ENCODE assay signal across 20 cellular contexts in the genomic region with DNA sequence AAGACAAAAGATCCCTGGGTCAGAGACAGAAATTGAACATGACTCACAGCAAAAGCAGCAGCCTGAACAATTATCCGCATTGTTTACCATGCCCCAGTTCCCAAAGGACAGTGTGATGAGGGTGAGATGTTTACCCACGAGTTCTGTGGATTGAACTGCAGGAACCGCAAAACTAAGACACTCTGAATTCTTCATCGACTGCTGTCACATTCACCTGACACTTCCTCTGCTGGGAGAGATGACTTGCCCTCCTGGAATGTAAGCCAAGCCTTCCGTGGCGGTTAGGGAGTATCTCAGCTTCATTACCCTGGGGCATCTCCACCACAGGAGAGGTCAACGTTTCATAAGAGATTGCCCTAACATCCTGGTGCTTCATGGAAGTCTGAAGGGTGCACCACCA.
DNase-seq lines count a peak whose midpoint lies in the region; ATAC-seq and TF ChIP-seq lines count a peak whose summit lies in the region.
"Had no signal": no experiment of that assay in that cellular context is flagged by ENCODE, and none has a peak within 500 bp of the region (broad histone marks: within the 10 kb centered on the region; RNA-seq: fewer than 3 reads in every experiment).

No MANE protein-coding gene starts in this region.

- ATAC-seq in HG03025 (IDR thresholded peaks at IDR 0.05; ENCODE audit: low FRiP score, unreplicated experiment) = no peak
- ATAC-seq: activated CD8-positive, alpha-beta T cell treated with anti-CD3 and anti-CD28 coated beads, Interleukin-2, amount 10 ng/mL, durations not matched to agents 7 days and 5 days; left colon; naive thymus-derived CD4-positive, alpha-beta T cell had no signal

- no peaks in the 10 kb centered on the region for H3K36me3 ChIP-seq in fibroblast of lung (ENCODE audit: control insufficient read depth, insufficient read depth, low read length)
- H3K36me3 ChIP-seq: BLaER1, thoracic aorta had no signal

- no peak overlapping the region for H3K27ac ChIP-seq in fibroblast of lung (ENCODE audit: insufficient read depth, low read length)
- H3K27ac ChIP-seq: BLaER1, thoracic aorta had no signal

- no peaks in the 10 kb centered on the region for H3K9me3 ChIP-seq in fibroblast of lung (ENCODE audit: control insufficient read depth, insufficient read depth, low read depth, low read length)
- H3K9me3 ChIP-seq: thoracic aorta had no signal

- H3K79me2 ChIP-seq in fibroblast of lung (ENCODE audit: control insufficient read depth, insufficient read depth, low read length) = no peaks in the 10 kb centered on the region

- TF ChIP-seq CTCF in fibroblast of lung (conservative IDR thresholded peaks at IDR 0.05 in 1 of 2, IDR thresholded peaks at IDR 0.05 in 1 of 2; ENCODE audit: low read depth in 1 of 2, low read length in 2 of 2) = no peak

- H4K20me1 ChIP-seq in fibroblast of lung (ENCODE audit: control insufficient read depth, extremely low read depth, insufficient read depth, low read length) = no peaks in the 10 kb centered on the region
- H4K20me1 ChIP-seq: BLaER1 had no signal

- no peaks in the 10 kb centered on the region for H3K4me1 ChIP-seq in fibroblast of lung (ENCODE audit: control insufficient read depth, extremely low read depth, insufficient read depth, low read length)

- DNase-seq in HK-2 (ENCODE audit: unreplicated experiment) (peak; percentile 82), SW 1271 (lab: John Stamatoyannopoulos, UW) (peak; percentile 53 to 83), fibroblast of lung (ENCODE audit: low read depth in 2 of 2) (peak; percentile 3 to 94), renal cortical epithelial cell (ENCODE audit: low read depth) (peak; percentile 99), NCI-H2196 treated with DMSO at 0.1 percent for 48 hours (lab: John Stamatoyannopoulos, UW; ENCODE audit: unreplicated experiment) (no peak), amniotic stem cell (lab: John Stamatoyannopoulos, UW) (no peak)
- DNase-seq in activated CD4-positive, alpha-beta T cell treated with anti-CD3 and anti-CD28 coated beads for 4 hours = no peak
- DNase-seq: activated CD8-positive, alpha-beta T cell treated with anti-CD3 and anti-CD28 coated beads, Interleukin-2, amount 10 ng/mL, durations not matched to agents 7 days and 5 days; activated effector memory CD4-positive, alpha-beta T cell treated with Interleukin-2 at 50 U/mL for 16 hours; DND-41; effector memory CD4-positive, alpha-beta T cell; left colon; naive thymus-derived CD4-positive, alpha-beta T cell; NCI-H2029; NCI-H774; SHP77; stimulated activated CD4-positive, alpha-beta T cell treated with anti-CD3 and anti-CD28 coated beads, Interleukin-1b, Interleukin-23, amount 100 ng/mL, for 48 hours had no signal

- H2AFZ ChIP-seq in fibroblast of lung (ENCODE audit: low read length) = no peak overlapping the region

- no peak overlapping the region for H3K4me2 ChIP-seq in fibroblast of lung (ENCODE audit: extremely low read depth, insufficient read depth, low read length)
- H3K4me2 ChIP-seq: BLaER1 had no signal

- no peaks in the 10 kb centered on the region for H3K27me3 ChIP-seq in fibroblast of lung (ENCODE audit: control insufficient read depth, insufficient read depth, low read length)
- H3K27me3 ChIP-seq: BLaER1 had no signal

- H3K4me3 ChIP-seq in fibroblast of lung (replicated peaks in 1 of 4; ENCODE audit: control extremely low read depth in 1 of 4, insufficient read depth in 1 of 4, low read depth in 3 of 4, low read length in 4 of 4) = no peak overlapping the region
- H3K4me3 ChIP-seq: BLaER1, thoracic aorta had no signal

- H3K9ac ChIP-seq in fibroblast of lung (ENCODE audit: insufficient read depth, low read length) = no peak overlapping the region
- H3K9ac ChIP-seq: BLaER1 had no signal

Comparison
In these comparisons a context has a peak if more than half of its experiments do, and no peak if none do; other contexts are left out.
1. DNase-seq: peak in HK-2 (single experiment), SW 1271 (2 of 2), fibroblast of lung (2 of 2) and renal cortical epithelial cell (single experiment); none in activated CD4-positive, alpha-beta T cell treated with anti-CD3 and anti-CD28 coated beads for 4 hours (0 of 2), NCI-H2196 treated with DMSO at 0.1 percent for 48 hours (single experiment) and amniotic stem cell (single experiment).